8 cellular contexts compared by ENCODE assay signal in the genomic region with DNA sequence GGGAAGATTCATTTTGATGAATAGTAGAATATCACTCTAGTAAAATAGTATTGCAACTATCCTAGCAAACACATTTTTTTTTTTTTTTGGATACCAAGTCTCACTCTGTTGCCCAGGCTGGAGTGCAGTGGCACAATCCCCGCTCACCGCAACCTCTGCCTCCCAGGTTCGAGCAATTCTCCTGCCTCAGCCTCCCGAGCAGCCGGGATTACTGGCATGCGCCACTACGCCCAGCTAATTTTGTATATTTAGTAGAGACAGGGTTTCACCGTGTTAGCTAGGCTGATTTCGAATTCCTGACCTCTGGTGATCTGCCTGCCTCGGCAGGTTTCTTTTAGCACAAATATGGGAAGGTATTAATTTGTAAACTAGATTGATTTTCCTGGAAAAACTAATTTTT.
"Had no signal": no experiment of that assay in that cellular context is flagged by ENCODE, and none has a peak within 500 bp of the region (broad histone marks: within the 10 kb centered on the region; RNA-seq: fewer than 3 reads in every experiment).

No MANE protein-coding gene starts in this region.

- DNase-seq: GOT3, H7, HFFc6, IMR-90 had no signal

- H3K4me3 Mint-ChIP-seq: HFFc6 had no signal

- H3K4me3 ChIP-seq: HAP-1, K562 had no signal

- ATAC-seq: HCT116 had no signal

- H3K27ac ChIP-seq: HL-60 had no signal

- H3K9me3 ChIP-seq: HAP-1 had no signal

- H3K9me3 Mint-ChIP-seq: HFFc6 had no signal
